In genomic region chr2:138329167-138329566, GRCh38 we compare ENCODE assay signal across 21 cellular contexts.
DNase-seq lines count a peak whose midpoint lies in the region; TF ChIP-seq lines count a peak whose summit lies in the region.
"Had no signal": no experiment of that assay in that cellular context is flagged by ENCODE, and none has a peak within 500 bp of the region (broad histone marks: within the 10 kb centered on the region; RNA-seq: fewer than 3 reads in every experiment).

No MANE protein-coding gene starts in this region.

- no peak for TF ChIP-seq CTCF in neural cell (IDR thresholded peaks at IDR 0.05; ENCODE audit: poor library complexity, severe bottlenecking)

- intact Hi-C loops in activated T-helper 1 cell treated with anti-CD3 and anti-CD28 coated beads, Interleukin-12 subunit alpha, Interleukin-12 subunit beta, Interleukin-2, Interleukin-4 antibody, amounts not matched to agents 30 ng/mL and 10 ng/mL and 1 ng/mL, durations not matched to agents 14 hours and 24 hours and 36 hours (cut with micrococcal nuclease): no loop called here

- H3K4me3 ChIP-seq in neural cell (ENCODE audit: low read length): no peak overlapping the region
- H3K4me3 ChIP-seq: GM12878 had no signal

- H3K27ac ChIP-seq in neural cell (ENCODE audit: low read length): no peak overlapping the region

- H3K9me3 Mint-ChIP-seq in activated T-helper 1 cell treated with anti-CD3 and anti-CD28 coated beads, Interleukin-12 subunit alpha, Interleukin-12 subunit beta, Interleukin-2, Interleukin-4 antibody, amounts not matched to agents 30 ng/mL and 10 ng/mL and 1 ng/mL, durations not matched to agents 14 hours and 24 hours and 36 hours: no peaks in the 10 kb centered on the region
- H3K9me3 Mint-ChIP-seq: HFFc6 had no signal

- H3K4me2 ChIP-seq in neural cell (ENCODE audit: low read length): no peak overlapping the region

- no peak overlapping the region for H3K9ac ChIP-seq in neural cell (ENCODE audit: low read length)

- H3K36me3 ChIP-seq in neural cell (ENCODE audit: insufficient read depth, low read length): no peaks in the 10 kb centered on the region
- H3K36me3 ChIP-seq: BE2C had no signal

- H3K4me1 Mint-ChIP-seq in activated T-helper 1 cell treated with anti-CD3 and anti-CD28 coated beads, Interleukin-12 subunit alpha, Interleukin-12 subunit beta, Interleukin-2, Interleukin-4 antibody, amounts not matched to agents 30 ng/mL and 10 ng/mL and 1 ng/mL, durations not matched to agents 14 hours and 24 hours and 36 hours (ENCODE audit: low read depth): no peaks in the 10 kb centered on the region
- H3K4me1 Mint-ChIP-seq: CD4-positive, CD25-positive, alpha-beta regulatory T cell; CD8-positive, alpha-beta memory T cell had no signal

- no peaks in the 10 kb centered on the region for H3K27me3 ChIP-seq in neural cell (ENCODE audit: insufficient read depth, low read depth, low read length)
- H3K27me3 ChIP-seq: BE2C had no signal

- H3F3A ChIP-seq in neural cell (ENCODE audit: insufficient read depth, low read length, poor library complexity, severe bottlenecking): no peaks in the 10 kb centered on the region

- no peaks in the 10 kb centered on the region for H3K9me2 ChIP-seq in neural cell (ENCODE audit: insufficient read depth, low read length)

- no peak overlapping the region for H2AFZ ChIP-seq in neural cell (ENCODE audit: low read depth, low read length)

- H3K27ac Mint-ChIP-seq in activated T-helper 1 cell treated with anti-CD3 and anti-CD28 coated beads, Interleukin-12 subunit alpha, Interleukin-12 subunit beta, Interleukin-2, Interleukin-4 antibody, amounts not matched to agents 30 ng/mL and 10 ng/mL and 1 ng/mL, durations not matched to agents 14 hours and 24 hours and 36 hours: no peak overlapping the region
- H3K27ac Mint-ChIP-seq: CD8-positive, alpha-beta memory T cell; HFFc6 had no signal

- TF ChIP-seq RAD21 in neural cell (conservative IDR thresholded peaks at IDR 0.05): no peak

- no peak overlapping the region for H3K4me3 Mint-ChIP-seq in activated T-helper 1 cell treated with anti-CD3 and anti-CD28 coated beads, Interleukin-12 subunit alpha, Interleukin-12 subunit beta, Interleukin-2, Interleukin-4 antibody, amounts not matched to agents 30 ng/mL and 10 ng/mL and 1 ng/mL, durations not matched to agents 14 hours and 24 hours and 36 hours
- H3K4me3 Mint-ChIP-seq: CD4-positive, CD25-positive, alpha-beta regulatory T cell; CD8-positive, alpha-beta memory T cell; HFFc6 had no signal

- no peaks in the 10 kb centered on the region for H3K79me2 ChIP-seq in neural cell (replicated peaks; ENCODE audit: insufficient read depth, low read length)

- H3K9me3 ChIP-seq in neural cell (ENCODE audit: low read length): no peaks in the 10 kb centered on the region
- H3K9me3 ChIP-seq: BE2C had no signal

- DNase-seq in NCI-H1930 (lab: John Stamatoyannopoulos, UW) (peak; percentile 45 to 49), NCI-H748 (lab: John Stamatoyannopoulos, UW; ENCODE audit: unreplicated experiment) (peak; percentile 79), germinal center (ENCODE audit: low spot score) (no peak), NCI-H2107 (lab: John Stamatoyannopoulos, UW) (no peak), cerebellar nuclear complex (lab: John Stamatoyannopoulos, UW) (no peak)
- DNase-seq in activated T-helper 1 cell treated with anti-CD3 and anti-CD28 coated beads, Interleukin-12 subunit alpha, Interleukin-12 subunit beta, Interleukin-2, Interleukin-4 antibody, amounts not matched to agents 30 ng/mL and 10 ng/mL and 1 ng/mL, durations not matched to agents 14 hours and 24 hours and 36 hours (ENCODE audit: low spot score): no peak
- DNase-seq: ACHN; BE2C; C1 segment of cervical spinal cord; CD4-positive, CD25-positive, alpha-beta regulatory T cell; CD8-positive, alpha-beta memory T cell; COR-L47; DMS 273 treated with DMSO at 0.1 percent for 48 hours; DMS53; DND-41; EL; GOT3; H7; HFFc6 had no signal

- H4K20me1 ChIP-seq in neural cell (ENCODE audit: insufficient read depth): no peaks in the 10 kb centered on the region

- no peaks in the 10 kb centered on the region for H3K27me3 Mint-ChIP-seq in activated T-helper 1 cell treated with anti-CD3 and anti-CD28 coated beads, Interleukin-12 subunit alpha, Interleukin-12 subunit beta, Interleukin-2, Interleukin-4 antibody, amounts not matched to agents 30 ng/mL and 10 ng/mL and 1 ng/mL, durations not matched to agents 14 hours and 24 hours and 36 hours (ENCODE audit: insufficient read depth)
- H3K27me3 Mint-ChIP-seq: CD4-positive, CD25-positive, alpha-beta regulatory T cell; CD8-positive, alpha-beta memory T cell had no signal

- peak; percentile 81 for TF ChIP-seq EP300 in neural cell (conservative IDR thresholded peaks at IDR 0.05; ENCODE audit: poor library complexity, severe bottlenecking)

- H3K36me3 Mint-ChIP-seq in activated T-helper 1 cell treated with anti-CD3 and anti-CD28 coated beads, Interleukin-12 subunit alpha, Interleukin-12 subunit beta, Interleukin-2, Interleukin-4 antibody, amounts not matched to agents 30 ng/mL and 10 ng/mL and 1 ng/mL, durations not matched to agents 14 hours and 24 hours and 36 hours (ENCODE audit: low read depth): no peaks in the 10 kb centered on the region
- H3K36me3 Mint-ChIP-seq: CD4-positive, CD25-positive, alpha-beta regulatory T cell; CD8-positive, alpha-beta memory T cell had no signal

TF ChIP-seq in neural cell, 6 proteins besides CTCF, POLR2A, EP300 and RAD21:
- TF ChIP-seq REST (IDR thresholded peaks at IDR 0.05; ENCODE audit: borderline replicate concordance): no peak
- TF ChIP-seq MXI1 (conservative IDR thresholded peaks at IDR 0.05; ENCODE audit: poor library complexity, severe bottlenecking): no peak
- TF ChIP-seq EZH2 (IDR thresholded peaks at IDR 0.05; ENCODE audit: borderline replicate concordance, insufficient read depth, low read length, poor library complexity, severe bottlenecking): no peak
- TF ChIP-seq POLR2AphosphoS5 (IDR thresholded peaks at IDR 0.05): peak; percentile 58

Comparison
In these comparisons a context has a peak if more than half of its experiments do, and no peak if none do; other contexts are left out.
1. DNase-seq: peak in NCI-H1930 (2 of 2) and NCI-H748 (single experiment); none in activated T-helper 1 cell treated with anti-CD3 and anti-CD28 coated beads, Interleukin-12 subunit alpha, Interleukin-12 subunit beta, Interleukin-2, Interleukin-4 antibody, amounts not matched to agents 30 ng/mL and 10 ng/mL and 1 ng/mL, durations not matched to agents 14 hours and 24 hours and 36 hours (single experiment), germinal center (single experiment), NCI-H2107 (single experiment) and cerebellar nuclear complex (0 of 2).